Comparison of ENCODE assay signal across 9 cellular contexts in genomic region chr12:51393676-51394545, GRCh38. TPM values are rescaled to one million over a fixed set of nuclear protein-coding genes. Genes with fewer than 3 reads are reported as not detected.
DNase-seq lines count a peak whose midpoint lies in the region; ATAC-seq and TF ChIP-seq lines count a peak whose summit lies in the region.
"Had no signal": no experiment of that assay in that cellular context is flagged by ENCODE, and none has a peak within 500 bp of the region (broad histone marks: within the 10 kb centered on the region; RNA-seq: fewer than 3 reads in every experiment).

No MANE protein-coding gene starts in this region.

- no peak for ATAC-seq in HG03520 (IDR thresholded peaks at IDR 0.05; ENCODE audit: unreplicated experiment)
- ATAC-seq in HG03439 (IDR thresholded peaks at IDR 0.05; ENCODE audit: unreplicated experiment) = no peak

- DNase-seq in AG08395 (ENCODE audit: low spot score) = peak; percentile 90
- DNase-seq in NB4 (ENCODE audit: low read depth) = peak; percentile 64
- peak; percentile 39 for DNase-seq in activated T-helper 1 cell treated with Interleukin-2 at 50 U/mL for 16 hours (ENCODE audit: low read depth)
- peak; percentile 74 for DNase-seq in iris pigment epithelial cell (ENCODE audit: low read depth)
- no peak for DNase-seq in stomach
- no peak for DNase-seq in NCI-H774 (lab: John Stamatoyannopoulos, UW)

- TF ChIP-seq CTCF in NB4 (IDR thresholded peaks at IDR 0.05; ENCODE audit: low read depth, low read length) = no peak
- no peak for TF ChIP-seq CTCF in stomach (IDR thresholded peaks at IDR 0.05)

- no peaks in the 10 kb centered on the region for H3K36me3 ChIP-seq in stomach
- H3K36me3 ChIP-seq: cardiac muscle cell had no signal

- no peak for TF ChIP-seq EP300 in stomach (IDR thresholded peaks at IDR 0.05)

- intact Hi-C loops in stomach (cut with DNase I; ENCODE audit: low total_unique reads) = no loop called here

- peak overlapping the region; percentile 36 to 59 (median 43) for H3K27ac ChIP-seq in stomach
- H3K27ac ChIP-seq: cardiac muscle cell had no signal

- WGBS in stomach, 5 donors = 77 to 88% (median 81%) methylated on average over 14 of the region's 14 CpGs

- no peaks in the 10 kb centered on the region for H3K9me3 ChIP-seq in stomach

- peaks cover 0 to 48% (median 33%) of the 10 kb centered on the region in 4 donors for H3K4me1 ChIP-seq in stomach

- H3K4me3 ChIP-seq in NB4 (ENCODE audit: low read depth, low read length) (no peak overlapping the region), stomach (no peak overlapping the region)
- H3K4me3 ChIP-seq: cardiac muscle cell had no signal

- H3K27me3 ChIP-seq in stomach = peaks cover 0 to 40% (median 9%) of the 10 kb centered on the region in 3 donors

- TF ChIP-seq POLR2A in NB4 (IDR thresholded peaks at IDR 0.05; ENCODE audit: extremely low read depth, insufficient read length) = no peak
- TF ChIP-seq POLR2A in stomach (IDR thresholded peaks at IDR 0.05) = no peak

RNA-seq across cellular contexts. Expression of gene GALNT6, which starts 2.7 kb away (rescaled TPM):
- 100 to 1,000 TPM in 1 of 5 donors, 10 to 100 TPM in 3, 1 to 10 TPM in 1; 4.1 to 155 (median 40.4) TPM for total RNA-seq in stomach
- polyA plus RNA-seq in stomach = 10 to 100 TPM in 1 of 3 donors, 1 to 10 TPM in 2; 3.4 to 11.8 (median 7.7) TPM

RNA-seq across cellular contexts. Expression of gene SLC4A8, which starts 30.7 kb away (rescaled TPM):
- total RNA-seq in stomach = 1 to 10 TPM in 3 of 5 donors, under 1 TPM in 2; 0.29 to 9.7 (median 1.8) TPM
- polyA plus RNA-seq in stomach = 1 to 10 TPM in 1 of 3 donors, under 1 TPM in 2; 0.35 to 1.1 (median 0.87) TPM

RNA-seq across cellular contexts. Expression of gene CELA1, which starts 47.4 kb away (rescaled TPM):
- not detected for total RNA-seq in stomach
- polyA plus RNA-seq in stomach = not detected
- total RNA-seq: cardiac muscle cell had no signal
- polyA plus RNA-seq: cardiac muscle cell had no signal

Comparison
In these comparisons a context has a peak if more than half of its experiments do, and no peak if none do; other contexts are left out.
1. DNase-seq: peak in AG08395 (single experiment), NB4 (single experiment), activated T-helper 1 cell treated with Interleukin-2 at 50 U/mL for 16 hours (single experiment) and iris pigment epithelial cell (single experiment); none in stomach (single experiment) and NCI-H774 (single experiment).